ENCODE assay signal across 14 cellular contexts in the genomic region with DNA sequence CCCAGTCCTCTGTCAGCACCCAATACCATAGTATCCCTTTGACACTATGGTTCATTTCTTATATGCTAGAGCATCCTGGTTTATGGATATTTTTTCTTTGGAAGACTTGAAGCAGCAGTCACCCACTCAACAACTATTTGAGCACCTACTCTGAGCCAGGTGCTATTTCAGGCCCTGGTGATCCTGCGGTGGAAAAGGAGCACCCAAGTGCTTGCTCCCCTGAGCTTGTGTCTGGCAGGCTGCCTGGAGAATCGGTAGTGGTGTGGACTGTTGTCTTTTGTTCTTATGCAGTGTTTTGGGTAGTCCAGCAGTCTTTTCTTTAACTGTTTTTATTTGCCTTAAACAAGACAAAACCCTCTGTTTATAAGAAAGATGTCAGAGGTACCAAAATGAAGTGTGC. TPM values are rescaled to one million over a fixed set of nuclear protein-coding genes. Genes with fewer than 3 reads are reported as not detected.
A peak's percentile ranks its signal among the peaks of the same experiment; 100 is the strongest.
DNase-seq lines count a peak whose midpoint lies in the region; ATAC-seq and TF ChIP-seq lines count a peak whose summit lies in the region.
"Had no signal": no experiment of that assay in that cellular context is flagged by ENCODE, and none has a peak within 500 bp of the region (broad histone marks: within the 10 kb centered on the region; RNA-seq: fewer than 3 reads in every experiment).

No MANE protein-coding gene starts in this region.

- no peaks in the 10 kb centered on the region for H3K79me2 ChIP-seq in Karpas-422 (ENCODE audit: low read length)

- CTCF ChIA-PET in activated CD4-positive, alpha-beta T cell treated with anti-CD3 and anti-CD28 coated beads for 36 hours (lab: Charles Lee), result interaction anchor here (0.6 to 1.1 kb wide), 2 partner anchors 13 to 25 kb away, joined by 3 to 5 read pairs; no protein-coding TSS in a partner anchor
- CTCF ChIA-PET in activated naive CD4-positive, alpha-beta T cell treated with anti-CD3 and anti-CD28 coated beads, Interleukin-2, amount 10 ng/mL, durations not matched to agents 7 days and 5 days (lab: Charles Lee), result no interaction called here

- no peaks in the 10 kb centered on the region for H3K9me3 ChIP-seq in Karpas-422 (ENCODE audit: low read length)
- H3K9me3 ChIP-seq: A549, ovary had no signal

- H3K27ac ChIP-seq in Karpas-422 (ENCODE audit: low read length), result no peak overlapping the region
- H3K27ac ChIP-seq: A549, ovary had no signal

- H3K9me2 ChIP-seq in Karpas-422 (replicated peaks; ENCODE audit: insufficient read depth, low read length), result no peaks in the 10 kb centered on the region

- no peaks in the 10 kb centered on the region for H3K27me3 ChIP-seq in Karpas-422 (ENCODE audit: low read length)
- H3K27me3 ChIP-seq: ovary had no signal

- 0 out of 2 replicates have a peak, but pooled peaks cover 6% of the 10 kb centered on the region for H4K20me1 ChIP-seq in Karpas-422 (ENCODE audit: insufficient read depth, low read depth, low read length)

- no peak for ATAC-seq in activated CD4-positive, alpha-beta T cell treated with anti-CD3 and anti-CD28 coated beads for 36 hours
- ATAC-seq in natural killer cell, result no peak
- ATAC-seq: A549 had no signal

- no peaks in the 10 kb centered on the region for H3K4me1 ChIP-seq in Karpas-422 (ENCODE audit: low read length)
- H3K4me1 ChIP-seq: A549 had no signal

- no peaks in the 10 kb centered on the region for H3K36me3 ChIP-seq in Karpas-422 (ENCODE audit: insufficient read depth, low read length)
- H3K36me3 ChIP-seq: ovary had no signal

- no peaks in the 10 kb centered on the region for H3K9me3 Mint-ChIP-seq in activated CD4-positive, alpha-beta T cell treated with anti-CD3 and anti-CD28 coated beads for 36 hours (ENCODE audit: low read depth)
- H3K9me3 Mint-ChIP-seq in activated naive CD4-positive, alpha-beta T cell treated with anti-CD3 and anti-CD28 coated beads, Interleukin-2, amount 10 ng/mL, durations not matched to agents 7 days and 5 days, result peaks cover under 1% of the 10 kb centered on the region
- H3K9me3 Mint-ChIP-seq in natural killer cell, result no peaks in the 10 kb centered on the region

- H3K9ac ChIP-seq in Karpas-422 (ENCODE audit: low read length), result no peak overlapping the region

- DNase-seq in activated CD4-positive, alpha-beta T cell treated with anti-CD3 and anti-CD28 coated beads for 36 hours, result no peak
- no peak for DNase-seq in activated CD4-positive, alpha-beta T cell treated with anti-CD3 and anti-CD28 coated beads for 1 hour
- DNase-seq in DMS79 treated with DMSO at 0.1 percent for 48 hours (lab: John Stamatoyannopoulos, UW) (peak; percentile 77), natural killer cell (no peak), NCI-H2227 (lab: John Stamatoyannopoulos, UW; ENCODE audit: unreplicated experiment) (no peak), Karpas-422 (no peak), SK-N-DZ (ENCODE audit: low spot score) (no peak)
- no peak for DNase-seq in activated naive CD4-positive, alpha-beta T cell treated with anti-CD3 and anti-CD28 coated beads, Interleukin-2, amount 10 ng/mL, durations not matched to agents 7 days and 5 days
- DNase-seq: activated CD4-positive, alpha-beta T cell treated with anti-CD3 and anti-CD28 coated beads for 4 hours; GOT3; OCI-M1; ovary; SW 1271 had no signal

- H3K27me3 Mint-ChIP-seq in activated CD4-positive, alpha-beta T cell treated with anti-CD3 and anti-CD28 coated beads for 36 hours, result no peaks in the 10 kb centered on the region
- no peaks in the 10 kb centered on the region for H3K27me3 Mint-ChIP-seq in activated naive CD4-positive, alpha-beta T cell treated with anti-CD3 and anti-CD28 coated beads, Interleukin-2, amount 10 ng/mL, durations not matched to agents 7 days and 5 days
- H3K27me3 Mint-ChIP-seq in natural killer cell (ENCODE audit: low read depth in 2 of 2), result no peaks in the 10 kb centered on the region

- no peak for TF ChIP-seq CTCF in natural killer cell (IDR thresholded peaks at IDR 0.05)

- H3K36me3 Mint-ChIP-seq in activated CD4-positive, alpha-beta T cell treated with anti-CD3 and anti-CD28 coated beads for 36 hours (ENCODE audit: low read depth), result peaks cover 45% of the 10 kb centered on the region
- peaks cover 59% of the 10 kb centered on the region for H3K36me3 Mint-ChIP-seq in activated naive CD4-positive, alpha-beta T cell treated with anti-CD3 and anti-CD28 coated beads, Interleukin-2, amount 10 ng/mL, durations not matched to agents 7 days and 5 days
- H3K36me3 Mint-ChIP-seq in natural killer cell, result no peaks in the 10 kb centered on the region

- peak overlapping the region; percentile 85 for H3K27ac Mint-ChIP-seq in activated CD4-positive, alpha-beta T cell treated with anti-CD3 and anti-CD28 coated beads for 36 hours
- H3K27ac Mint-ChIP-seq in activated naive CD4-positive, alpha-beta T cell treated with anti-CD3 and anti-CD28 coated beads, Interleukin-2, amount 10 ng/mL, durations not matched to agents 7 days and 5 days, result peak overlapping the region; percentile 67
- peak overlapping the region; percentile 87 for H3K27ac Mint-ChIP-seq in natural killer cell

- no peak overlapping the region for H3K4me2 ChIP-seq in Karpas-422 (ENCODE audit: low read depth, low read length, poor library complexity, severe bottlenecking)
- H3K4me2 ChIP-seq: A549 had no signal

- H3K4me1 Mint-ChIP-seq in activated CD4-positive, alpha-beta T cell treated with anti-CD3 and anti-CD28 coated beads for 36 hours, result peaks cover 96% of the 10 kb centered on the region
- peaks cover 99% of the 10 kb centered on the region for H3K4me1 Mint-ChIP-seq in activated naive CD4-positive, alpha-beta T cell treated with anti-CD3 and anti-CD28 coated beads, Interleukin-2, amount 10 ng/mL, durations not matched to agents 7 days and 5 days
- peaks cover 76 to 78% of the 10 kb centered on the region in 2 donors for H3K4me1 Mint-ChIP-seq in natural killer cell

- H3K4me3 Mint-ChIP-seq in activated CD4-positive, alpha-beta T cell treated with anti-CD3 and anti-CD28 coated beads for 36 hours, result no peak overlapping the region
- no peak overlapping the region for H3K4me3 Mint-ChIP-seq in activated naive CD4-positive, alpha-beta T cell treated with anti-CD3 and anti-CD28 coated beads, Interleukin-2, amount 10 ng/mL, durations not matched to agents 7 days and 5 days
- no peak overlapping the region for H3K4me3 Mint-ChIP-seq in natural killer cell

- intact Hi-C loops in activated CD4-positive, alpha-beta T cell treated with anti-CD3 and anti-CD28 coated beads for 36 hours (cut with DNase I, micrococcal nuclease), result no loop called here
- intact Hi-C loops in natural killer cell (cut with micrococcal nuclease), result no loop called here

- no peak overlapping the region for H2AFZ ChIP-seq in Karpas-422 (ENCODE audit: low read length)

- H3K4me3 ChIP-seq in Karpas-422 (ENCODE audit: low read length), result no peak overlapping the region
- H3K4me3 ChIP-seq: A549, ovary had no signal

- POLR2A ChIA-PET in activated CD4-positive, alpha-beta T cell treated with anti-CD3 and anti-CD28 coated beads for 36 hours (lab: Charles Lee), result no interaction called here

RNA-seq across cellular contexts. Expression of gene NCK2, which starts 28.9 kb away (rescaled TPM):
- total RNA-seq in activated CD4-positive, alpha-beta T cell treated with anti-CD3 and anti-CD28 coated beads for 36 hours, result 10 to 100 TPM; 84.7 to 87.5 TPM
- total RNA-seq in natural killer cell, result 10 to 100 TPM; 34.1 to 50.8 (median 43.0) TPM
- total RNA-seq in Karpas-422 (2014; rRNA removed; shearing (Covaris generic); ENCODE audit: low replicate concordance), result 0.30 and 4.1 TPM in 2 replicates
- polyA plus RNA-seq in SK-N-DZ (2014; cell fraction: cytosol; rRNA removed), result 54.9 and 64.1 TPM in 2 replicates
- polyA plus RNA-seq in SK-N-DZ (2014; cell fraction: nucleus; rRNA removed), result 18.0 and 25.8 TPM in 2 replicates
